ENCODE assay signal across 11 cellular contexts in genomic region chr14:35401422-35401729, GRCh38. TPM values are rescaled to one million over a fixed set of nuclear protein-coding genes. Genes with fewer than 3 reads are reported as not detected.
DNase-seq lines count a peak whose midpoint lies in the region; ATAC-seq, FAIRE-seq and TF ChIP-seq lines count a peak whose summit lies in the region.
"Had no signal": no experiment of that assay in that cellular context is flagged by ENCODE, and none has a peak within 500 bp of the region (broad histone marks: within the 10 kb centered on the region; RNA-seq: fewer than 3 reads in every experiment).

No MANE protein-coding gene starts in this region.

- peaks cover 27% of the 10 kb centered on the region for H4K20me1 ChIP-seq in HepG2 (ENCODE audit: insufficient read depth, low read length)

- H3K9me3 Mint-ChIP-seq in T-helper 1 cell treated with Interleukin-12 subunit alpha and Interleukin-12 subunit beta and Interleukin-4 antibody, amounts not matched to agents 30 μg/mL and 1 μg/mL, for 36 hours, result no peaks in the 10 kb centered on the region

- ATAC-seq in HepG2 (no peak), HG02642 (IDR thresholded peaks at IDR 0.05; ENCODE audit: poor library complexity, unreplicated experiment) (no peak)

- DNase-seq in T-helper 1 cell (no peak), adrenal gland (no peak), HepG2 (ENCODE audit: low spot score) (no peak), substantia nigra (lab: John Stamatoyannopoulos, UW) (no peak), 8988T (no peak), DMS53 (lab: John Stamatoyannopoulos, UW) (no peak)

- no peak overlapping the region for H2AFZ ChIP-seq in HepG2 (ENCODE audit: low read length)

- no peak for TF ChIP-seq RAD21 in HepG2 (CRISPR knock-in tag; IDR thresholded peaks at IDR 0.05)

- FAIRE-seq in HepG2 (lab: Jason Lieb, UNC), result no peak
- FAIRE-seq: A204.1, bronchial epithelial cell had no signal

- TF ChIP-seq CTCF in adrenal gland (IDR thresholded peaks at IDR 0.05), result no peak
- no peak for TF ChIP-seq CTCF in HepG2 (CRISPR knock-in tag; IDR thresholded peaks at IDR 0.05)

- H3K79me2 ChIP-seq in HepG2 (ENCODE audit: insufficient read depth, low read length), result peaks cover 25% of the 10 kb centered on the region

- no peaks in the 10 kb centered on the region for H3K27me3 Mint-ChIP-seq in T-helper 1 cell treated with Interleukin-12 subunit alpha and Interleukin-12 subunit beta and Interleukin-4 antibody, amounts not matched to agents 30 μg/mL and 1 μg/mL, for 36 hours (ENCODE audit: low read depth)

- H3K27me3 ChIP-seq in adrenal gland (no peaks in the 10 kb centered on the region), HepG2 (ENCODE audit: control insufficient read depth in 1 of 2, insufficient read depth in 2 of 2, low read length in 2 of 2) (no peaks in the 10 kb centered on the region; a peak in 2 of 5 replicates)

- H3K36me3 Mint-ChIP-seq in T-helper 1 cell treated with Interleukin-12 subunit alpha and Interleukin-12 subunit beta and Interleukin-4 antibody, amounts not matched to agents 30 μg/mL and 1 μg/mL, for 36 hours (ENCODE audit: low read depth), result peaks cover 48% of the 10 kb centered on the region

- no TSS peak for BruUV-seq in HepG2 (replicated peaks; lab: Mats Ljungman, UMichigan)

- intact Hi-C loops in adrenal gland (cut with DNase I) (loop anchor here in 1 of 2 donors (10.0 kb wide), 1 partner anchor 67 kb away; no protein-coding TSS in a partner anchor), HepG2 (cut with micrococcal nuclease; ENCODE audit: unreplicated experiment) (loop anchor here (5.0 kb wide), 1 partner anchor 34 kb away; no protein-coding TSS in a partner anchor)

- peak overlapping the region; percentile 99 for H3K4me2 ChIP-seq in HepG2 (ENCODE audit: low read depth, low read length)

- POLR2A ChIA-PET in HepG2 (lab: Yijun Ruan, JAX), result interaction anchor here (0.6 to 11.4 kb wide), 13 partner anchors 12 to 355 kb away, joined by 3 to 473 read pairs (median 79); partner anchors contain the start of genes FAM177A1, PPP2R3C, PRORP and PSMA6

- H3K4me3 Mint-ChIP-seq in T-helper 1 cell treated with Interleukin-12 subunit alpha and Interleukin-12 subunit beta and Interleukin-4 antibody, amounts not matched to agents 30 μg/mL and 1 μg/mL, for 36 hours, result peak overlapping the region; percentile 94

- H3K4me3 ChIP-seq in adrenal gland, result peak overlapping the region in 2 of 4 donors; percentile 99 to 100
- peak overlapping the region in 2 of 3 experiments; percentile 8 to 69; a peak in 3 of 6 replicates for H3K4me3 ChIP-seq in HepG2 (replicated peaks in 1 of 3; ENCODE audit: insufficient read depth in 1 of 3, low read depth in 2 of 3, low read length in 3 of 3)

- TF ChIP-seq POLR2A in adrenal gland (IDR thresholded peaks at IDR 0.05) (no peak), HepG2 (IDR thresholded peaks at IDR 0.05; ENCODE audit: insufficient read depth in 1 of 2, low read depth in 2 of 2, low read length in 2 of 2) (no peak; a peak in 1 of 4 replicates)

- H3K4me1 Mint-ChIP-seq in T-helper 1 cell treated with Interleukin-12 subunit alpha and Interleukin-12 subunit beta and Interleukin-4 antibody, amounts not matched to agents 30 μg/mL and 1 μg/mL, for 36 hours (ENCODE audit: low read depth), result peaks cover 40% of the 10 kb centered on the region

- H3K9ac ChIP-seq in HepG2 (ENCODE audit: insufficient read depth, low read depth, low read length), result peak overlapping the region; percentile 82; the same call in 1 of the 2 replicates

- no peaks in the 10 kb centered on the region for H3K9me3 ChIP-seq in adrenal gland (replicated peaks in 1 of 3)
- no peaks in the 10 kb centered on the region for H3K9me3 ChIP-seq in HepG2 (ENCODE audit: low read length)

- CTCF ChIA-PET in HepG2 (lab: Yijun Ruan, JAX; ENCODE audit: low intra/inter-chr PET ratio, low total read pairs), result no interaction called here

- H3K36me3 ChIP-seq in adrenal gland (replicated peaks in 1 of 2), result peaks cover 0 to 48% of the 10 kb centered on the region in 2 donors
- H3K36me3 ChIP-seq in HepG2 (replicated peaks in 1 of 2; ENCODE audit: control insufficient read depth in 1 of 2, insufficient read depth in 2 of 2, low read length in 2 of 2), result peaks cover 20 to 31% of the 10 kb centered on the region in 2 experiments

- in situ Hi-C loops in HepG2 (cut with HindIII; ENCODE audit: extremely low pct_ligation_motif_present, low pct_unique_long_range_greater_than_20kb), result no loop called here

- TF ChIP-seq EP300 in HepG2 (IDR thresholded peaks at IDR 0.05; ENCODE audit: low read depth in 2 of 2, low read length in 2 of 2), result no peak
- no peak for TF ChIP-seq EP300 in HepG2 (CRISPR knock-in tag; IDR thresholded peaks at IDR 0.05; ENCODE audit: borderline replicate concordance)

- H3K4me1 ChIP-seq in adrenal gland (replicated peaks in 1 of 2), result peaks cover 19 to 57% of the 10 kb centered on the region in 2 donors
- H3K4me1 ChIP-seq in HepG2 (ENCODE audit: insufficient read depth, low read length), result peaks cover 83% of the 10 kb centered on the region

- H3K27ac Mint-ChIP-seq in T-helper 1 cell treated with Interleukin-12 subunit alpha and Interleukin-12 subunit beta and Interleukin-4 antibody, amounts not matched to agents 30 μg/mL and 1 μg/mL, for 36 hours, result peak overlapping the region; percentile 96

- H3K27ac ChIP-seq in adrenal gland (peak overlapping the region; percentile 80 to 100 (median 99)), HepG2 (ENCODE audit: extremely low read length, insufficient read depth, low read length) (peak overlapping the region; percentile 8), substantia nigra (ENCODE audit: low read depth, low read length, poor library complexity, severe bottlenecking) (peak overlapping the region; percentile 24)
- H3K27ac ChIP-seq: HL-60 had no signal

- 18 to 32% (median 21%) methylated on average over 5 of the region's 5 CpGs for WGBS in adrenal gland, 4 donors
- 82% methylated on average over 5 of the region's 5 CpGs for WGBS in HepG2 (ENCODE audit: low lambda C conversion rate)

TF ChIP-seq in HepG2, 621 proteins besides CTCF, POLR2A, EP300 and RAD21 (continues in another document):
- peak; percentile 68; the same call in 1 of the 2 replicates for TF ChIP-seq NCOA1 (CRISPR knock-in tag; IDR thresholded peaks at IDR 0.05)
- peak; percentile 12; the same call in 1 of the 2 replicates for TF ChIP-seq SIX1 (CRISPR knock-in tag; IDR thresholded peaks at IDR 0.05; ENCODE audit: borderline replicate concordance)
- no peak for TF ChIP-seq EED (CRISPR knock-in tag; IDR thresholded peaks at IDR 0.05)
- 0 out of 2 replicates have a peak, but pooled peaks have one; percentile 20 for TF ChIP-seq ZSCAN22 (CRISPR knock-in tag; IDR thresholded peaks at IDR 0.05)
- no peak for TF ChIP-seq MYC (CRISPR knock-in tag; IDR thresholded peaks at IDR 0.05; ENCODE audit: borderline replicate concordance)
- 0 out of 2 replicates have a peak, but pooled peaks have one; percentile 5 for TF ChIP-seq ZNF747 (CRISPR knock-in tag; IDR thresholded peaks at IDR 0.05; ENCODE audit: borderline replicate concordance)
- TF ChIP-seq ZNF205 (CRISPR knock-in tag; IDR thresholded peaks at IDR 0.05), result 0 out of 2 replicates have a peak, but pooled peaks have one; percentile 0
- TF ChIP-seq ZNF891 (CRISPR knock-in tag; IDR thresholded peaks at IDR 0.05), result 0 out of 2 replicates have a peak, but pooled peaks have one; percentile 45
- 0 out of 2 replicates have a peak, but pooled peaks have one; percentile 6 for TF ChIP-seq TBX2 (CRISPR knock-in tag; IDR thresholded peaks at IDR 0.05; ENCODE audit: borderline replicate concordance)
- no peak for TF ChIP-seq SOX6 (IDR thresholded peaks at IDR 0.05)
- TF ChIP-seq SOX6 (CRISPR knock-in tag; IDR thresholded peaks at IDR 0.05), result no peak
- no peak for TF ChIP-seq POLR2AphosphoS5 (IDR thresholded peaks at IDR 0.05; ENCODE audit: low read depth, low read length)
- peak; percentile 77 for TF ChIP-seq ZNF18 (CRISPR knock-in tag; IDR thresholded peaks at IDR 0.05; ENCODE audit: insufficient replicate concordance)

RNA-seq across cellular contexts. Expression of gene NFKBIA, which starts 3.2 kb away (rescaled TPM):
- total RNA-seq in adrenal gland (100 to 1,000 TPM; 183 to 677 (median 295) TPM), HepG2 (2016; rRNA removed; fragmentation: Illumina TruSeq; extraction: Trizol) (232 and 319 TPM in 2 replicates)
- polyA plus RNA-seq in adrenal gland (100 to 1,000 TPM; 106 to 152 (median 138) TPM), HepG2 (2011; rRNA removed) (173 and 197 TPM in 2 replicates)
- 103 and 116 TPM in 2 replicates for total RNA-seq in HepG2 (2016; cell fraction: cytosol; rRNA removed; fragmentation: Illumina TruSeq; extraction: Trizol; ENCODE audit: low read depth)
- total RNA-seq in HepG2 (2016; cell fraction: insoluble cytoplasmic fraction; rRNA removed; fragmentation: Illumina TruSeq; extraction: Trizol), result 208 and 321 TPM in 2 replicates
- 196 and 209 TPM in 2 replicates for total RNA-seq in HepG2 (2016; cell fraction: membrane; rRNA removed; fragmentation: Illumina TruSeq; extraction: Trizol)
- 367 and 382 TPM in 2 replicates for total RNA-seq in HepG2 (2016; cell fraction: nucleus; rRNA removed; fragmentation: Illumina TruSeq; extraction: Trizol)
- 81.6 and 128 TPM in 2 replicates for polyA plus RNA-seq in HepG2 (2011; cell fraction: cytosol; rRNA removed)
- polyA plus RNA-seq in HepG2 (2011; cell fraction: nucleus; rRNA removed), result 363 and 589 TPM in 2 replicates
- polyA plus RNA-seq in HepG2 (2012), result 58.7 and 87.8 TPM in 2 replicates
- polyA plus RNA-seq in HepG2 (2016; cell fraction: cytosol; fragmentation: Illumina TruSeq; extraction: Trizol; ENCODE audit: low read depth), result 21.2 and 21.7 TPM in 2 replicates
- polyA plus RNA-seq in HepG2 (2016; cell fraction: insoluble cytoplasmic fraction; fragmentation: Illumina TruSeq; extraction: Trizol; ENCODE audit: low read depth), result 160 and 187 TPM in 2 replicates
- 41.5 and 42.6 TPM in 2 replicates for polyA plus RNA-seq in HepG2 (2016; cell fraction: membrane; fragmentation: Illumina TruSeq; extraction: Trizol; ENCODE audit: low read depth)
- polyA plus RNA-seq in HepG2 (2016; cell fraction: nucleus; fragmentation: Illumina TruSeq; extraction: Trizol; ENCODE audit: insufficient read depth, low read depth), result 546 and 548 TPM in 2 replicates
- polyA minus RNA-seq in HepG2 (2011; rRNA and poly(A)+ RNA removed; ENCODE audit: low replicate concordance), result 421 and 666 TPM in 2 replicates
- polyA minus RNA-seq in HepG2 (2011; cell fraction: cytosol; rRNA and poly(A)+ RNA removed), result 80.5 and 103 TPM in 2 replicates
- polyA minus RNA-seq in HepG2 (2011; cell fraction: nucleus; rRNA and poly(A)+ RNA removed), result 421 and 559 TPM in 2 replicates

Comparison
In these comparisons a context has a peak if more than half of its experiments do, and no peak if none do; other contexts are left out.
1. H3K27ac ChIP-seq: peak in every context shown above with its lines; median percentile 99 in adrenal gland; 24 in substantia nigra; 8 in HepG2.